Comparison of ENCODE assay signal across 2 cellular contexts in genomic region chr5:112143684-112144083, GRCh38.
TF ChIP-seq lines count a peak whose summit lies in the region.

No MANE protein-coding gene starts in this region.

TF ChIP-seq in IMR-90, 13 proteins besides CTCF, POLR2A, EP300 and RAD21:
- TF ChIP-seq CEBPB (IDR thresholded peaks at IDR 0.05; ENCODE audit: low read depth, low read length) (no peak), FOS (IDR thresholded peaks at IDR 0.05; ENCODE audit: low read depth, low read length) (no peak)

TF ChIP-seq in endothelial cell of umbilical vein, 7 proteins besides CTCF, POLR2A, EP300 and RAD21:
- TF ChIP-seq JUN (IDR thresholded peaks at IDR 0.05; ENCODE audit: borderline replicate concordance, insufficient read depth, insufficient read length, low read depth) (no peak), GATA2 (IDR thresholded peaks at IDR 0.05; ENCODE audit: insufficient read depth, insufficient read length, low read depth, low read length) (no peak), EZH2 (IDR thresholded peaks at IDR 0.05; ENCODE audit: borderline replicate concordance, low read depth, low read length, severe bottlenecking) (no peak), MYC (IDR thresholded peaks at IDR 0.05; ENCODE audit: low read depth, low read length) (no peak), MAX (IDR thresholded peaks at IDR 0.05; ENCODE audit: insufficient read depth, insufficient read length) (no peak), POLR2AphosphoS5 (IDR thresholded peaks at IDR 0.05; ENCODE audit: insufficient read depth, low read depth, low read length) (no peak), FOS (IDR thresholded peaks at IDR 0.05; ENCODE audit: borderline replicate concordance, insufficient read depth, low read length) (no peak)
